ENCODE assay signal across 8 cellular contexts in genomic region chr22:20957691-20958440, GRCh38. TPM values are rescaled to one million over a fixed set of nuclear protein-coding genes. Genes with fewer than 3 reads are reported as not detected.
DNase-seq lines count a peak whose midpoint lies in the region; ATAC-seq and TF ChIP-seq lines count a peak whose summit lies in the region.

No MANE protein-coding gene starts in this region.

- no peaks in the 10 kb centered on the region for H3K9me3 ChIP-seq in heart right ventricle

- H3K36me3 ChIP-seq in heart right ventricle: peaks cover 0 to 16% (median 0%) of the 10 kb centered on the region in 9 donors

- H3K4me3 ChIP-seq in heart right ventricle (peak overlapping the region; percentile 46 to 73 (median 66)), retinal pigment epithelial cell (ENCODE audit: low read length) (peak overlapping the region; percentile 74)

- ATAC-seq in activated T-cell treated with anti-CD3 and anti-CD28 coated beads, Interleukin-2, amount 50 U/mL, for 72 hours (replicated peaks in 1 of 2): peak; percentile 40 to 59
- ATAC-seq in heart right ventricle: peak; percentile 39 to 77 (median 67)
- no peak for ATAC-seq in HG03139 (IDR thresholded peaks at IDR 0.05; ENCODE audit: unreplicated experiment)
- no peak for ATAC-seq in GM21717 (IDR thresholded peaks at IDR 0.05; ENCODE audit: unreplicated experiment)

- TF ChIP-seq CTCF in heart right ventricle (IDR thresholded peaks at IDR 0.05): no peak
- TF ChIP-seq CTCF in retinal pigment epithelial cell (conservative IDR thresholded peaks at IDR 0.05; ENCODE audit: low read depth, low read length): no peak

- POLR2A ChIA-PET in activated CD4-positive, alpha-beta memory T cell treated with anti-CD3 and anti-CD28 coated beads for 36 hours (lab: Charles Lee): no interaction called here

- peak overlapping the region in 6 of 10 donors; percentile 20 to 78 (median 33) for H3K27ac ChIP-seq in heart right ventricle

- intact Hi-C loops in activated CD4-positive, alpha-beta memory T cell treated with anti-CD3 and anti-CD28 coated beads for 36 hours (cut with micrococcal nuclease): no loop called here
- intact Hi-C loops in heart right ventricle (cut with DNase I): loop anchor here in 1 of 10 donors (5.0 kb wide), 1 partner anchor 36 kb away; no protein-coding TSS in a partner anchor

- no peaks in the 10 kb centered on the region for H3K36me3 Mint-ChIP-seq in activated T-cell treated with anti-CD3 and anti-CD28 coated beads, Interleukin-2, amount 50 U/mL, for 72 hours (ENCODE audit: insufficient read depth in 2 of 2)
- peaks cover 11% of the 10 kb centered on the region for H3K36me3 Mint-ChIP-seq in activated CD4-positive, alpha-beta memory T cell treated with anti-CD3 and anti-CD28 coated beads for 36 hours

- WGBS in heart right ventricle, 2 donors: 5 to 7% methylated on average over 32 of the region's 32 CpGs

- H3K27ac Mint-ChIP-seq in activated T-cell treated with anti-CD3 and anti-CD28 coated beads, Interleukin-2, amount 50 U/mL, for 72 hours: no peak overlapping the region
- no peak overlapping the region for H3K27ac Mint-ChIP-seq in activated CD4-positive, alpha-beta memory T cell treated with anti-CD3 and anti-CD28 coated beads for 36 hours

- H3K4me3 Mint-ChIP-seq in activated T-cell treated with anti-CD3 and anti-CD28 coated beads, Interleukin-2, amount 50 U/mL, for 72 hours: peak overlapping the region; percentile 75 to 76
- H3K4me3 Mint-ChIP-seq in activated CD4-positive, alpha-beta memory T cell treated with anti-CD3 and anti-CD28 coated beads for 36 hours: peak overlapping the region; percentile 35

- CTCF ChIA-PET in activated CD4-positive, alpha-beta memory T cell treated with anti-CD3 and anti-CD28 coated beads for 36 hours (lab: Charles Lee): interaction anchor here (1.1 to 1.9 kb wide), 3 partner anchors 14 to 43 kb away, joined by 3 to 7 read pairs (median 6); partner anchors contain the start of gene LZTR1

- H3K4me1 Mint-ChIP-seq in activated T-cell treated with anti-CD3 and anti-CD28 coated beads, Interleukin-2, amount 50 U/mL, for 72 hours (ENCODE audit: low read depth): peaks cover 19% of the 10 kb centered on the region
- peaks cover 13% of the 10 kb centered on the region for H3K4me1 Mint-ChIP-seq in activated CD4-positive, alpha-beta memory T cell treated with anti-CD3 and anti-CD28 coated beads for 36 hours (ENCODE audit: low read depth)

- H3K27me3 Mint-ChIP-seq in activated T-cell treated with anti-CD3 and anti-CD28 coated beads, Interleukin-2, amount 50 U/mL, for 72 hours (ENCODE audit: low read depth): peaks cover 24% of the 10 kb centered on the region
- H3K27me3 Mint-ChIP-seq in activated CD4-positive, alpha-beta memory T cell treated with anti-CD3 and anti-CD28 coated beads for 36 hours: peaks cover 16% of the 10 kb centered on the region

- H3K4me1 ChIP-seq in heart right ventricle: peaks cover 3 to 32% (median 19%) of the 10 kb centered on the region in 9 donors

- no peak for DNase-seq in activated T-cell treated with anti-CD3 and anti-CD28 coated beads, Interleukin-2, amount 50 U/mL, for 72 hours
- no peak for DNase-seq in activated T-cell treated with anti-CD3 and anti-CD28 coated beads, Interleukin-2, amount 50 U/mL, for 48 hours
- DNase-seq in activated CD4-positive, alpha-beta memory T cell treated with anti-CD3 and anti-CD28 coated beads for 36 hours: no peak
- DNase-seq in heart right ventricle: peak in 1 of 2 donors; percentile 45
- DNase-seq in retinal pigment epithelial cell (ENCODE audit: low read depth): no peak
- no peak for DNase-seq in cerebellar nuclear complex (lab: John Stamatoyannopoulos, UW)

- no peaks in the 10 kb centered on the region for H3K9me3 Mint-ChIP-seq in activated T-cell treated with anti-CD3 and anti-CD28 coated beads, Interleukin-2, amount 50 U/mL, for 72 hours
- H3K9me3 Mint-ChIP-seq in activated CD4-positive, alpha-beta memory T cell treated with anti-CD3 and anti-CD28 coated beads for 36 hours: no peaks in the 10 kb centered on the region

- peaks cover 0 to 6% (median 0%) of the 10 kb centered on the region in 7 donors for H3K27me3 ChIP-seq in heart right ventricle

RNA-seq across cellular contexts. Expression of gene AIFM3, which starts 9.2 kb away (rescaled TPM):
- total RNA-seq in activated T-cell treated with anti-CD3 and anti-CD28 coated beads, Interleukin-2, amount 50 U/mL, for 72 hours: under 1 TPM in 1 of 2 donors, not detected in 1; 0.58 TPM
- not detected for total RNA-seq in activated CD4-positive, alpha-beta memory T cell treated with anti-CD3 and anti-CD28 coated beads for 36 hours
- 1 to 10 TPM in 3 of 10 donors, under 1 TPM in 6, not detected in 1; 0.24 to 1.5 (median 0.50) TPM for total RNA-seq in heart right ventricle
- 1 to 10 TPM in 1 of 2 donors, under 1 TPM in 1; 0.29 to 1.5 TPM for polyA plus RNA-seq in heart right ventricle

RNA-seq across cellular contexts. Expression of gene LZTR1, which starts 24.2 kb away (rescaled TPM):
- total RNA-seq in activated T-cell treated with anti-CD3 and anti-CD28 coated beads, Interleukin-2, amount 50 U/mL, for 72 hours: 10 to 100 TPM; 30.6 to 42.8 TPM
- 10 to 100 TPM; 39.3 to 43.4 TPM for total RNA-seq in activated CD4-positive, alpha-beta memory T cell treated with anti-CD3 and anti-CD28 coated beads for 36 hours
- total RNA-seq in heart right ventricle: 10 to 100 TPM; 14.7 to 32.5 (median 23.7) TPM
- 10 to 100 TPM; 25.0 to 36.5 TPM for polyA plus RNA-seq in heart right ventricle

RNA-seq across cellular contexts. Expression of gene CRKL, which starts 40.7 kb away (rescaled TPM):
- total RNA-seq in activated T-cell treated with anti-CD3 and anti-CD28 coated beads, Interleukin-2, amount 50 U/mL, for 72 hours: 10 to 100 TPM; 70.4 to 71.5 TPM
- total RNA-seq in activated CD4-positive, alpha-beta memory T cell treated with anti-CD3 and anti-CD28 coated beads for 36 hours: 10 to 100 TPM; 65.1 to 65.7 TPM
- total RNA-seq in heart right ventricle: 10 to 100 TPM; 43.3 to 76.9 (median 56.5) TPM
- 10 to 100 TPM; 19.2 to 33.7 TPM for polyA plus RNA-seq in heart right ventricle

RNA-seq across cellular contexts. Expression of gene THAP7, which starts 44.1 kb away (rescaled TPM):
- total RNA-seq in activated T-cell treated with anti-CD3 and anti-CD28 coated beads, Interleukin-2, amount 50 U/mL, for 72 hours: 10 to 100 TPM; 29.5 to 31.2 TPM
- total RNA-seq in activated CD4-positive, alpha-beta memory T cell treated with anti-CD3 and anti-CD28 coated beads for 36 hours: 10 to 100 TPM; 22.1 to 26.8 TPM
- total RNA-seq in heart right ventricle: 10 to 100 TPM; 15.5 to 26.3 (median 17.5) TPM
- 10 to 100 TPM; 29.3 to 54.9 TPM for polyA plus RNA-seq in heart right ventricle

RNA-seq across cellular contexts. Expression of gene P2RX6, which starts 57.1 kb away (rescaled TPM):
- under 1 TPM; 0.29 to 0.30 TPM for total RNA-seq in activated T-cell treated with anti-CD3 and anti-CD28 coated beads, Interleukin-2, amount 50 U/mL, for 72 hours
- total RNA-seq in activated CD4-positive, alpha-beta memory T cell treated with anti-CD3 and anti-CD28 coated beads for 36 hours: not detected
- total RNA-seq in heart right ventricle: 1 to 10 TPM in 9 of 10 donors, under 1 TPM in 1; 0.81 to 7.7 (median 3.9) TPM
- under 1 TPM; 0.07 to 0.80 TPM for polyA plus RNA-seq in heart right ventricle

Comparison
In these comparisons a context has a peak if more than half of its experiments do, and no peak if none do; other contexts are left out.
1. ATAC-seq: peak in activated T-cell treated with anti-CD3 and anti-CD28 coated beads, Interleukin-2, amount 50 U/mL, for 72 hours (2 of 2) and heart right ventricle (8 of 8); none in HG03139 (single experiment) and GM21717 (single experiment).